ENCODE assay signal across 1 cellular context in the genomic region with DNA sequence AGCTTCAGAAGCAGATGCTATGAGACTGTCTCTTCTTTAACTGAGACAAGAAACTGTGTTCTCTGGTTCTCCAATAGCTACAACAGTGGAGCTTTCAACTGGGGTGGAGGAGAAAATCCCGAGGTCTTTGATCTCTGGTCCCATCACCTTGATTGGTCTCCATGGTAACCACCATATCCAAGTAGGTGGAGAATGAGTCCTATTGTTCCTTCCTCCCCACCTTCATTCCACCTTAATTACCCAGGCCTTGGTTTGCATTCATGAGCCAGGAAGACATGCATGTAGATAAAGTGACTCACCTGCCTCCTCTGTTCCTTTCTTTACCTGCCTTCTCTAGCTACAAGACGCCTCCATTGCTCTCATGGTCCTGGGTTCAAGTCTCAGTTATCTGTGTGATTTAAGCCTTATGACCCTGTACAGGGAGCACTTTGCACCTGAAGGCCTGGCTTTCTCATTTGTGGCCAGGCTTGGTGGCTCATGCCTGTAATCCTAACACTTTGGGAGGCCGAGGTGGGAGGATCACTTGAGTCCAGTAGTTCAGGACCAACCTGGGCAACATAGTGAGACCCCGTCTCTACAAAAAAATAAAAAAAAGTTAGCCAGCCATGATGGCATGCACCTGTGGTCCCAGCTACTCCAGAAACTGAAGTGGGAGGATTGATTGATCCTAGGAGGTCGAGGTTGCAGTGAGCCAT.
TF ChIP-seq lines count a peak whose summit lies in the region.

No MANE protein-coding gene starts in this region.

TF ChIP-seq in HCT116, 20 proteins besides CTCF, POLR2A, EP300 and RAD21 (continued from another document):
- TF ChIP-seq, protein P1, sequence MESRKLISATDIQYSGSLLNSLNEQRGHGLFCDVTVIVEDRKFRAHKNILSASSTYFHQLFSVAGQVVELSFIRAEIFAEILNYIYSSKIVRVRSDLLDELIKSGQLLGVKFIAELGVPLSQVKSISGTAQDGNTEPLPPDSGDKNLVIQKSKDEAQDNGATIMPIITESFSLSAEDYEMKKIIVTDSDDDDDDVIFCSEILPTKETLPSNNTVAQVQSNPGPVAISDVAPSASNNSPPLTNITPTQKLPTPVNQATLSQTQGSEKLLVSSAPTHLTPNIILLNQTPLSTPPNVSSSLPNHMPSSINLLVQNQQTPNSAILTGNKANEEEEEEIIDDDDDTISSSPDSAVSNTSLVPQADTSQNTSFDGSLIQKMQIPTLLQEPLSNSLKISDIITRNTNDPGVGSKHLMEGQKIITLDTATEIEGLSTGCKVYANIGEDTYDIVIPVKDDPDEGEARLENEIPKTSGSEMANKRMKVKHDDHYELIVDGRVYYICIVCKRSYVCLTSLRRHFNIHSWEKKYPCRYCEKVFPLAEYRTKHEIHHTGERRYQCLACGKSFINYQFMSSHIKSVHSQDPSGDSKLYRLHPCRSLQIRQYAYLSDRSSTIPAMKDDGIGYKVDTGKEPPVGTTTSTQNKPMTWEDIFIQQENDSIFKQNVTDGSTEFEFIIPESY (IDR thresholded peaks at IDR 0.05; ENCODE audit: extremely low read depth, insufficient replicate concordance, low read length), result no peak
- TF ChIP-seq FOSL1 (IDR thresholded peaks at IDR 0.05; ENCODE audit: low read depth) (no peak), EZH2phosphoT487 (IDR thresholded peaks at IDR 0.05; ENCODE audit: borderline replicate concordance) (no peak), CEBPB (IDR thresholded peaks at IDR 0.05; ENCODE audit: low read depth) (no peak)
- TF ChIP-seq, protein P2, sequence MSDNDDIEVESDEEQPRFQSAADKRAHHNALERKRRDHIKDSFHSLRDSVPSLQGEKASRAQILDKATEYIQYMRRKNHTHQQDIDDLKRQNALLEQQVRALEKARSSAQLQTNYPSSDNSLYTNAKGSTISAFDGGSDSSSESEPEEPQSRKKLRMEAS (IDR thresholded peaks at IDR 0.05), result no peak
